1 cellular context compared by ENCODE assay signal in genomic region chr7:151239837-151240459, GRCh38.
A peak's percentile ranks its signal among the peaks of the same experiment; 100 is the strongest.
TF ChIP-seq lines count a peak whose summit lies in the region.

No MANE protein-coding gene starts in this region.

TF ChIP-seq in K562, 482 proteins besides CTCF, POLR2A, EP300 and RAD21:
- TF ChIP-seq CBX3 (IDR thresholded peaks at IDR 0.05; ENCODE audit: borderline replicate concordance in 1 of 2, low read length in 2 of 2) (no peak), DIDO1 (tag; IDR thresholded peaks at IDR 0.05; ENCODE audit: low read depth) (no peak), ZNF140 (CRISPR knock-in tag; IDR thresholded peaks at IDR 0.05) (no peak), ZNF707 (CRISPR knock-in tag; conservative IDR thresholded peaks at IDR 0.05) (no peak), ZNF384 (IDR thresholded peaks at IDR 0.05; ENCODE audit: low read depth, low read length) (peak; percentile 24; the same call in 1 of the 2 replicates), TBL1XR1 (IDR thresholded peaks at IDR 0.05; ENCODE audit: low read length in 2 of 2) (no peak), BRD4 (IDR thresholded peaks at IDR 0.05) (no peak), THRB (CRISPR knock-in tag; conservative IDR thresholded peaks at IDR 0.05) (no peak), ZNF143 (CRISPR knock-in tag; IDR thresholded peaks at IDR 0.05) (no peak), STAT5A (IDR thresholded peaks at IDR 0.05; ENCODE audit: borderline replicate concordance, low read length) (no peak), CXXC5 (CRISPR knock-in tag; IDR thresholded peaks at IDR 0.05) (no peak), ZNF23 (CRISPR knock-in tag; IDR thresholded peaks at IDR 0.05) (no peak), CEBPG (CRISPR knock-in tag; IDR thresholded peaks at IDR 0.05) (no peak), CEBPG (tag; conservative IDR thresholded peaks at IDR 0.05 in 1 of 2, IDR thresholded peaks at IDR 0.05 in 1 of 2) (no peak), ZNF583 (CRISPR knock-in tag; IDR thresholded peaks at IDR 0.05) (no peak), ZFP1 (CRISPR knock-in tag; IDR thresholded peaks at IDR 0.05) (no peak), ZBTB12 (CRISPR knock-in tag; IDR thresholded peaks at IDR 0.05) (no peak), POLR2G (IDR thresholded peaks at IDR 0.05; ENCODE audit: low read depth, low read length) (peak; percentile 60), MTA1 (IDR thresholded peaks at IDR 0.05; ENCODE audit: borderline replicate concordance) (no peak), NFXL1 (CRISPR knock-in tag; IDR thresholded peaks at IDR 0.05) (no peak), E2F8 (IDR thresholded peaks at IDR 0.05; ENCODE audit: low read depth, partially characterized antibody) (peak; percentile 23), THRA (IDR thresholded peaks at IDR 0.05) (no peak), ZNF217 (CRISPR knock-in tag; IDR thresholded peaks at IDR 0.05) (no peak), ZFP30 (CRISPR knock-in tag; IDR thresholded peaks at IDR 0.05; ENCODE audit: borderline replicate concordance) (no peak), ZNF699 (CRISPR knock-in tag; IDR thresholded peaks at IDR 0.05; ENCODE audit: insufficient replicate concordance) (no peak), TFAP4 (CRISPR knock-in tag; IDR thresholded peaks at IDR 0.05; ENCODE audit: borderline replicate concordance) (0 out of 2 replicates have a peak, but pooled peaks have one; percentile 15), CTCFL (IDR thresholded peaks at IDR 0.05; ENCODE audit: borderline replicate concordance, insufficient read depth, low read depth, low read length, poor library complexity, severe bottlenecking) (no peak), MBD2 (IDR thresholded peaks at IDR 0.05; ENCODE audit: borderline replicate concordance, low read depth) (no peak)
